Comparison of ENCODE assay signal across 8 cellular contexts in the genomic region with DNA sequence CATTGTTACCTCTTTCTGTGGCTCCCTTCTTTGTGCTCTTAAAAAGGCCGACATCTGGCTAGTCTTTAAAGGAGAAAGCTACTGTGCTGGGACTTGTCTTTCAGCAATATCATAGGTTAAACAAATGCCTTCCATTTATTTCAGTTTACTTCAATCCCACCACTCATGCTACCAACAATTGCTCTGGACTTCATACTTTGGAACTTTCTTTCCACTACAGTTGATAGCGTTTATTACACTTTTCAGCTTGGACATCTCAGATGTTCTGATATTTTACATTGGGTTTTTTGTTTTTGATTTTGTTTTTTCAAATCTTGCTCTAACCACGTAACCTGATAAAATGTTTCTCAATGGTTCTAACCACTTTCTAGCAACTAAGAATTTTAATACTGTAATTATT. TPM values are rescaled to one million over a fixed set of nuclear protein-coding genes. Genes with fewer than 3 reads are reported as not detected.
DNase-seq lines count a peak whose midpoint lies in the region; ATAC-seq and TF ChIP-seq lines count a peak whose summit lies in the region.

No MANE protein-coding gene starts in this region.

- peak overlapping the region; percentile 93 for H3K4me3 Mint-ChIP-seq in activated CD4-positive, alpha-beta T cell treated with anti-CD3 and anti-CD28 coated beads, Interleukin-2, amount 10 ng/mL, durations not matched to agents 24 days and 14 days
- peak overlapping the region; percentile 93 for H3K4me3 Mint-ChIP-seq in activated naive CD8-positive, alpha-beta T cell treated with anti-CD3 and anti-CD28 coated beads for 36 hours

- intact Hi-C loops in activated CD4-positive, alpha-beta T cell treated with anti-CD3 and anti-CD28 coated beads, Interleukin-2, amount 10 ng/mL, durations not matched to agents 24 days and 14 days (cut with micrococcal nuclease), result loop anchor here (1.0 to 5.0 kb wide), 9 partner anchors 7 to 602 kb away; no protein-coding TSS in a partner anchor
- intact Hi-C loops in left lung (cut with DNase I), result no loop called here

- H3K4me1 ChIP-seq in left lung (peaks cover 7 to 38% of the 10 kb centered on the region in 2 donors), thoracic aorta (ENCODE audit: control insufficient read depth in 1 of 2, low read depth in 2 of 2) (peaks cover 22 to 27% of the 10 kb centered on the region in 2 donors)

- no peak for ATAC-seq in left lung
- ATAC-seq in thoracic aorta (ENCODE audit: insufficient number of reproducible peaks, low FRiP score, low read depth), result no peak
- no peak for ATAC-seq in HG03342 (IDR thresholded peaks at IDR 0.05; ENCODE audit: unreplicated experiment)

- peaks cover 36% of the 10 kb centered on the region for H3K36me3 Mint-ChIP-seq in activated CD4-positive, alpha-beta T cell treated with anti-CD3 and anti-CD28 coated beads, Interleukin-2, amount 10 ng/mL, durations not matched to agents 24 days and 14 days (ENCODE audit: low read depth)
- peaks cover 30% of the 10 kb centered on the region for H3K36me3 Mint-ChIP-seq in activated naive CD8-positive, alpha-beta T cell treated with anti-CD3 and anti-CD28 coated beads for 36 hours

- TF ChIP-seq CTCF in left lung (IDR thresholded peaks at IDR 0.05), result no peak
- TF ChIP-seq CTCF in thoracic aorta (IDR thresholded peaks at IDR 0.05), result no peak

- H3K9me3 Mint-ChIP-seq in activated CD4-positive, alpha-beta T cell treated with anti-CD3 and anti-CD28 coated beads, Interleukin-2, amount 10 ng/mL, durations not matched to agents 24 days and 14 days, result no peaks in the 10 kb centered on the region
- H3K9me3 Mint-ChIP-seq in activated naive CD8-positive, alpha-beta T cell treated with anti-CD3 and anti-CD28 coated beads for 36 hours, result peaks cover 1% of the 10 kb centered on the region

- H3K27ac Mint-ChIP-seq in activated CD4-positive, alpha-beta T cell treated with anti-CD3 and anti-CD28 coated beads, Interleukin-2, amount 10 ng/mL, durations not matched to agents 24 days and 14 days, result peak overlapping the region; percentile 98
- peak overlapping the region; percentile 92 for H3K27ac Mint-ChIP-seq in activated naive CD8-positive, alpha-beta T cell treated with anti-CD3 and anti-CD28 coated beads for 36 hours

- H3K4me3 ChIP-seq in left lung, result peak overlapping the region; percentile 76 to 90
- H3K4me3 ChIP-seq in thoracic aorta, result peak overlapping the region; percentile 97

- H3K27me3 ChIP-seq in left lung, result no peaks in the 10 kb centered on the region
- H3K27me3 ChIP-seq in thoracic aorta (replicated peaks; ENCODE audit: insufficient read depth), result no peaks in the 10 kb centered on the region

- no peaks in the 10 kb centered on the region for H3K36me3 ChIP-seq in left lung
- H3K36me3 ChIP-seq in thoracic aorta, result no peaks in the 10 kb centered on the region

- H3K27ac ChIP-seq in left lung (peak overlapping the region; percentile 92 to 98), thoracic aorta (peak overlapping the region; percentile 95 to 99)

- no peaks in the 10 kb centered on the region for H3K9me3 ChIP-seq in left lung
- no peaks in the 10 kb centered on the region for H3K9me3 ChIP-seq in thoracic aorta

- H3K4me1 Mint-ChIP-seq in activated CD4-positive, alpha-beta T cell treated with anti-CD3 and anti-CD28 coated beads, Interleukin-2, amount 10 ng/mL, durations not matched to agents 24 days and 14 days, result peaks cover 25% of the 10 kb centered on the region
- H3K4me1 Mint-ChIP-seq in activated naive CD8-positive, alpha-beta T cell treated with anti-CD3 and anti-CD28 coated beads for 36 hours, result peaks cover 32% of the 10 kb centered on the region

- H3K27me3 Mint-ChIP-seq in activated CD4-positive, alpha-beta T cell treated with anti-CD3 and anti-CD28 coated beads, Interleukin-2, amount 10 ng/mL, durations not matched to agents 24 days and 14 days, result no peaks in the 10 kb centered on the region
- H3K27me3 Mint-ChIP-seq in activated naive CD8-positive, alpha-beta T cell treated with anti-CD3 and anti-CD28 coated beads for 36 hours, result no peaks in the 10 kb centered on the region

- DNase-seq in activated CD4-positive, alpha-beta T cell treated with anti-CD3 and anti-CD28 coated beads, Interleukin-2, amount 10 ng/mL, durations not matched to agents 24 days and 14 days, result no peak
- DNase-seq in activated CD4-positive, alpha-beta T cell treated with anti-CD3 and anti-CD28 coated beads for 1 hour, result no peak
- DNase-seq in activated naive CD8-positive, alpha-beta T cell treated with anti-CD3 and anti-CD28 coated beads for 36 hours, result no peak
- DNase-seq in left lung, result no peak
- DNase-seq in thoracic aorta (ENCODE audit: low spot score), result no peak
- DNase-seq in inferior parietal cortex (ENCODE audit: extremely low spot score), result no peak
- no peak for DNase-seq in NCI-H774 (lab: John Stamatoyannopoulos, UW)

RNA-seq across cellular contexts. Expression of a gene that starts 1.2 kb away (rescaled TPM):
- 177 and 183 TPM in 2 replicates for total RNA-seq in activated CD4-positive, alpha-beta T cell treated with anti-CD3 and anti-CD28 coated beads, Interleukin-2, amount 10 ng/mL, durations not matched to agents 24 days and 14 days
- total RNA-seq in activated naive CD8-positive, alpha-beta T cell treated with anti-CD3 and anti-CD28 coated beads for 36 hours, result 10 to 100 TPM; 95.1 to 97.3 TPM
- 10 to 100 TPM; 30.7 to 34.7 TPM for total RNA-seq in left lung
- total RNA-seq in thoracic aorta, result 100 to 1,000 TPM in 1 of 2 donors, 10 to 100 TPM in 1; 51.0 to 145 TPM
